1 cellular context compared by ENCODE assay signal in the genomic region with DNA sequence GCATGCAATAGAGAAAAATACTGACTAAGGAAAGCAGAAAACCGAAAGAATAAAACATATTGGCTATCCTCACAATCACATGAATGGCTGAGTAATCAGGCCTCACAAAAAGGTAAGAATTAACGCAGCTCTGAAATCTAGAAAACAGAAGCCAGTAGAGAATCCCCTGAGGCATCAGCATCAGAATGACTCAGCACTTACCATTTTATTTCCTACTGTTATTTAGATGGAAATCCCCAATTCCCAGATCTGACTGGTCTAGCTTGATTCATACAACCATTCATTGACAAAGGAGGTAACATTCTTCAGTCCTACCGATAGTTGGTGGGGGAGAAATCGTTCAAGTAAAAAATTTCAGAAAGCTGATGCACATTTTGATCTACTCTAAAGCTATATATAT.
TF ChIP-seq lines count a peak whose summit lies in the region.

No MANE protein-coding gene starts in this region.

TF ChIP-seq in H1, 55 proteins besides CTCF, POLR2A, EP300 and RAD21:
- TF ChIP-seq TAF1 (IDR thresholded peaks at IDR 0.05; ENCODE audit: low read depth, low read length) = no peak
- TF ChIP-seq BACH1 (IDR thresholded peaks at IDR 0.05; ENCODE audit: low read length) = peak; percentile 96
- TF ChIP-seq MAFK (IDR thresholded peaks at IDR 0.05; ENCODE audit: low read depth, low read length) = peak; percentile 92
- TF ChIP-seq CREB1 (IDR thresholded peaks at IDR 0.05) = no peak
- 0 out of 2 replicates have a peak, but pooled peaks have one; percentile 7 for TF ChIP-seq TEAD4 (IDR thresholded peaks at IDR 0.05; ENCODE audit: low read depth, low read length)
